1 cellular context compared by ENCODE assay signal in genomic region chr19:42283248-42284065, GRCh38.
TF ChIP-seq lines count a peak whose summit lies in the region.

No MANE protein-coding gene starts in this region.

TF ChIP-seq in HEK293, 187 proteins besides CTCF, POLR2A, EP300 and RAD21 (continued from another document and continues in another):
- TF ChIP-seq TSHZ1 (tag by site-specific recombination; IDR thresholded peaks at IDR 0.05; ENCODE audit: borderline replicate concordance) (peak; percentile 88), KLF16 (tag by site-specific recombination; IDR thresholded peaks at IDR 0.05) (peak; percentile 92), ZFP37 (tag by site-specific recombination; IDR thresholded peaks at IDR 0.05) (peak; percentile 81; the same call in 1 of the 2 replicates), ZNF555 (tag by site-specific recombination; conservative IDR thresholded peaks at IDR 0.05) (no peak), ZNF155 (tag by site-specific recombination; IDR thresholded peaks at IDR 0.05) (no peak), ZNF23 (tag by site-specific recombination; IDR thresholded peaks at IDR 0.05; ENCODE audit: borderline replicate concordance) (no peak; the same call in 1 of the 2 replicates), ZNF2 (tag by site-specific recombination; IDR thresholded peaks at IDR 0.05) (peak; percentile 96), ZNF701 (tag by site-specific recombination; IDR thresholded peaks at IDR 0.05) (no peak), ZNF837 (tag by site-specific recombination; IDR thresholded peaks at IDR 0.05) (0 out of 2 replicates have a peak, but pooled peaks have one; percentile 88), BCL11A (tag by site-specific recombination; IDR thresholded peaks at IDR 0.05; ENCODE audit: low read depth) (peak; percentile 88), ZSCAN30 (tag by site-specific recombination; IDR thresholded peaks at IDR 0.05) (no peak), ZNF341 (tag by site-specific recombination; IDR thresholded peaks at IDR 0.05; ENCODE audit: low read depth) (peak; percentile 85), PRDM6 (tag by site-specific recombination; IDR thresholded peaks at IDR 0.05) (no peak), ZNF146 (tag by site-specific recombination; IDR thresholded peaks at IDR 0.05) (peak; percentile 44; the same call in 1 of the 2 replicates), ZNF664 (tag by site-specific recombination; IDR thresholded peaks at IDR 0.05) (no peak), ZNF10 (tag by site-specific recombination; IDR thresholded peaks at IDR 0.05) (peak; percentile 55; the same call in 1 of the 2 replicates), ZNF280C (tag by site-specific recombination; IDR thresholded peaks at IDR 0.05) (peak; percentile 92; the same call in 1 of the 2 replicates), ZNF510 (tag by site-specific recombination; IDR thresholded peaks at IDR 0.05; ENCODE audit: insufficient replicate concordance) (no peak), ZNF501 (tag by site-specific recombination; IDR thresholded peaks at IDR 0.05) (peak; percentile 97), SP7 (tag by site-specific recombination; IDR thresholded peaks at IDR 0.05) (peak; percentile 89), ZNF324 (tag by site-specific recombination; IDR thresholded peaks at IDR 0.05) (no peak; the same call in 1 of the 2 replicates), ZNF248 (tag by site-specific recombination; IDR thresholded peaks at IDR 0.05) (peak; percentile 81; the same call in 1 of the 2 replicates), ZNF433 (tag by site-specific recombination; IDR thresholded peaks at IDR 0.05; ENCODE audit: low read depth) (no peak), ZNF16 (tag by site-specific recombination; IDR thresholded peaks at IDR 0.05; ENCODE audit: low read depth) (no peak), ZBTB1 (tag by site-specific recombination; IDR thresholded peaks at IDR 0.05) (peak; percentile 22; the same call in 1 of the 2 replicates), GLI2 (tag by site-specific recombination; IDR thresholded peaks at IDR 0.05; ENCODE audit: borderline replicate concordance, low read depth) (no peak), ZBTB17 (tag by site-specific recombination; IDR thresholded peaks at IDR 0.05) (peak; percentile 98), ZNF843 (tag by site-specific recombination; IDR thresholded peaks at IDR 0.05) (peak; percentile 80; the same call in 1 of the 2 replicates), ZBTB21 (tag by site-specific recombination; IDR thresholded peaks at IDR 0.05) (peak; percentile 65; the same call in 1 of the 2 replicates), ZNF600 (tag by site-specific recombination; IDR thresholded peaks at IDR 0.05) (peak; percentile 99), SP2 (tag by site-specific recombination; IDR thresholded peaks at IDR 0.05) (peak; percentile 72), ZNF157 (tag by site-specific recombination; IDR thresholded peaks at IDR 0.05) (peak; percentile 64), KLF8 (tag by site-specific recombination; IDR thresholded peaks at IDR 0.05) (peak; percentile 99), ZNF670 (tag by site-specific recombination; IDR thresholded peaks at IDR 0.05; ENCODE audit: low read depth) (no peak), ZNF394 (tag by site-specific recombination; IDR thresholded peaks at IDR 0.05; ENCODE audit: borderline replicate concordance) (no peak; the same call in 1 of the 2 replicates), ZNF571 (tag by site-specific recombination; IDR thresholded peaks at IDR 0.05) (no peak), KLF17 (tag by site-specific recombination; IDR thresholded peaks at IDR 0.05) (peak; percentile 83; the same call in 1 of the 2 replicates), ZNF629 (tag by site-specific recombination; IDR thresholded peaks at IDR 0.05) (0 out of 2 replicates have a peak, but pooled peaks have one; percentile 25), ZNF138 (tag by site-specific recombination; IDR thresholded peaks at IDR 0.05; ENCODE audit: borderline replicate concordance) (no peak), ZNF548 (tag by site-specific recombination; IDR thresholded peaks at IDR 0.05) (no peak), ZBTB6 (tag by site-specific recombination; IDR thresholded peaks at IDR 0.05) (no peak), ZNF423 (tag by site-specific recombination; IDR thresholded peaks at IDR 0.05) (peak; percentile 51; the same call in 1 of the 2 replicates), ZNF76 (tag by site-specific recombination; IDR thresholded peaks at IDR 0.05; ENCODE audit: borderline replicate concordance, low read depth) (peak; percentile 60), ZNF366 (tag by site-specific recombination; conservative IDR thresholded peaks at IDR 0.05) (peak; percentile 93), ZFP41 (tag by site-specific recombination; IDR thresholded peaks at IDR 0.05; ENCODE audit: borderline replicate concordance) (no peak)
- TF ChIP-seq, protein P1, sequence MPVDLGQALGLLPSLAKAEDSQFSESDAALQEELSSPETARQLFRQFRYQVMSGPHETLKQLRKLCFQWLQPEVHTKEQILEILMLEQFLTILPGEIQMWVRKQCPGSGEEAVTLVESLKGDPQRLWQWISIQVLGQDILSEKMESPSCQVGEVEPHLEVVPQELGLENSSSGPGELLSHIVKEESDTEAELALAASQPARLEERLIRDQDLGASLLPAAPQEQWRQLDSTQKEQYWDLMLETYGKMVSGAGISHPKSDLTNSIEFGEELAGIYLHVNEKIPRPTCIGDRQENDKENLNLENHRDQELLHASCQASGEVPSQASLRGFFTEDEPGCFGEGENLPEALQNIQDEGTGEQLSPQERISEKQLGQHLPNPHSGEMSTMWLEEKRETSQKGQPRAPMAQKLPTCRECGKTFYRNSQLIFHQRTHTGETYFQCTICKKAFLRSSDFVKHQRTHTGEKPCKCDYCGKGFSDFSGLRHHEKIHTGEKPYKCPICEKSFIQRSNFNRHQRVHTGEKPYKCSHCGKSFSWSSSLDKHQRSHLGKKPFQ (tag by site-specific recombination; IDR thresholded peaks at IDR 0.05) = peak; percentile 97
- TF ChIP-seq, protein P2, sequence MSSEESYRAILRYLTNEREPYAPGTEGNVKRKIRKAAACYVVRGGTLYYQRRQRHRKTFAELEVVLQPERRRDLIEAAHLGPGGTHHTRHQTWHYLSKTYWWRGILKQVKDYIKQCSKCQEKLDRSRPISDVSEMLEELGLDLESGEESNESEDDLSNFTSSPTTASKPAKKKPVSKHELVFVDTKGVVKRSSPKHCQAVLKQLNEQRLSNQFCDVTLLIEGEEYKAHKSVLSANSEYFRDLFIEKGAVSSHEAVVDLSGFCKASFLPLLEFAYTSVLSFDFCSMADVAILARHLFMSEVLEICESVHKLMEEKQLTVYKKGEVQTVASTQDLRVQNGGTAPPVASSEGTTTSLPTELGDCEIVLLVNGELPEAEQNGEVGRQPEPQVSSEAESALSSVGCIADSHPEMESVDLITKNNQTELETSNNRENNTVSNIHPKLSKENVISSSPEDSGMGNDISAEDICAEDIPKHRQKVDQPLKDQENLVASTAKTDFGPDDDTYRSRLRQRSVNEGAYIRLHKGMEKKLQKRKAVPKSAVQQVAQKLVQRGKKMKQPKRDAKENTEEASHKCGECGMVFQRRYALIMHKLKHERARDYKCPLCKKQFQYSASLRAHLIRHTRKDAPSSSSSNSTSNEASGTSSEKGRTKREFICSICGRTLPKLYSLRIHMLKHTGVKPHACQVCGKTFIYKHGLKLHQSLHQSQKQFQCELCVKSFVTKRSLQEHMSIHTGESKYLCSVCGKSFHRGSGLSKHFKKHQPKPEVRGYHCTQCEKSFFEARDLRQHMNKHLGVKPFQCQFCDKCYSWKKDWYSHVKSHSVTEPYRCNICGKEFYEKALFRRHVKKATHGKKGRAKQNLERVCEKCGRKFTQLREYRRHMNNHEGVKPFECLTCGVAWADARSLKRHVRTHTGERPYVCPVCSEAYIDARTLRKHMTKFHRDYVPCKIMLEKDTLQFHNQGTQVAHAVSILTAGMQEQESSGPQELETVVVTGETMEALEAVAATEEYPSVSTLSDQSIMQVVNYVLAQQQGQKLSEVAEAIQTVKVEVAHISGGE (tag by site-specific recombination; conservative IDR thresholded peaks at IDR 0.05; ENCODE audit: low read depth) = no peak
- TF ChIP-seq, protein P3, sequence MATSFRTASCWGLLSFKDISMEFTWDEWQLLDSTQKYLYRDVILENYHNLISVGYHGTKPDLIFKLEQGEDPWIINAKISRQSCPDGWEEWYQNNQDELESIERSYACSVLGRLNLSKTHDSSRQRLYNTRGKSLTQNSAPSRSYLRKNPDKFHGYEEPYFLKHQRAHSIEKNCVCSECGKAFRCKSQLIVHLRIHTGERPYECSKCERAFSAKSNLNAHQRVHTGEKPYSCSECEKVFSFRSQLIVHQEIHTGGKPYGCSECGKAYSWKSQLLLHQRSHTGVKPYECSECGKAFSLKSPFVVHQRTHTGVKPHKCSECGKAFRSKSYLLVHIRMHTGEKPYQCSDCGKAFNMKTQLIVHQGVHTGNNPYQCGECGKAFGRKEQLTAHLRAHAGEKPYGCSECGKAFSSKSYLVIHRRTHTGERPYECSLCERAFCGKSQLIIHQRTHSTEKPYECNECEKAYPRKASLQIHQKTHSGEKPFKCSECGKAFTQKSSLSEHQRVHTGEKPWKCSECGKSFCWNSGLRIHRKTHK (tag by site-specific recombination; IDR thresholded peaks at IDR 0.05) = no peak
- TF ChIP-seq, protein P4, sequence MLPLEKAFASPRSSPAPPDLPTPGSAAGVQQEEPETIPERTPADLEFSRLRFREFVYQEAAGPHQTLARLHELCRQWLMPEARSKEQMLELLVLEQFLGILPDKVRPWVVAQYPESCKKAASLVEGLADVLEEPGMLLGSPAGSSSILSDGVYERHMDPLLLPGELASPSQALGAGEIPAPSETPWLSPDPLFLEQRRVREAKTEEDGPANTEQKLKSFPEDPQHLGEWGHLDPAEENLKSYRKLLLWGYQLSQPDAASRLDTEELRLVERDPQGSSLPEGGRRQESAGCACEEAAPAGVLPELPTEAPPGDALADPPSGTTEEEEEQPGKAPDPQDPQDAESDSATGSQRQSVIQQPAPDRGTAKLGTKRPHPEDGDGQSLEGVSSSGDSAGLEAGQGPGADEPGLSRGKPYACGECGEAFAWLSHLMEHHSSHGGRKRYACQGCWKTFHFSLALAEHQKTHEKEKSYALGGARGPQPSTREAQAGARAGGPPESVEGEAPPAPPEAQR (tag by site-specific recombination; IDR thresholded peaks at IDR 0.05) = no peak
